ENCODE assay signal across 23 cellular contexts in the genomic region with DNA sequence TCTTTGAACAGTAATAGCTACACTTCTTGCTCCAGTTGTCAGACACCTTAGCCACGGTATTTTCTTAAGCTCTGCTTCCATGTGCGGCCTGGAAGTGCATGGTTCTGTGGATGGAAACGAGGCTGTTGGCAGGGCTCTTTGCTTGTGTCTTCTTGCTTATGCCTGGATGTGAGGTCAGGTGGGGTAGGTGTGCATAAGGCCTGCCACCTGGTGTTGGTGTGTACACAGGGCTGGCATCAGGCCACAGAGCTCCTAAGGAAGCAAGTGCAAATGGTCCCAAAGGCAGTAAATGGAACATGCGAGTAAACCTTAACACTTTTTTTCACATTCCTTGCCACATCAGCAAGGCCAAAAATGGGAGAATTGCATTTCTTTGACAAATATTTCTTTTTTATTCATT.
DNase-seq lines count a peak whose midpoint lies in the region; ATAC-seq and TF ChIP-seq lines count a peak whose summit lies in the region.
"Had no signal": no experiment of that assay in that cellular context is flagged by ENCODE, and none has a peak within 500 bp of the region (broad histone marks: within the 10 kb centered on the region; RNA-seq: fewer than 3 reads in every experiment).

No MANE protein-coding gene starts in this region.

- no peak overlapping the region for H3K4me3 ChIP-seq in mucosa of descending colon
- H3K4me3 ChIP-seq: adrenal gland, heart right ventricle, prostate gland had no signal

- peaks cover 5% of the 10 kb centered on the region for H3K9me3 ChIP-seq in mucosa of descending colon
- H3K9me3 ChIP-seq: adrenal gland, prostate gland had no signal

- peak in 2 of 3 experiments; percentile 5 to 33 for DNase-seq in NCI-H1417 (lab: John Stamatoyannopoulos, UW)
- DNase-seq in NCI-H1417 treated with DMSO at 0.1 percent for 48 hours (lab: John Stamatoyannopoulos, UW), result no peak
- DNase-seq in NCI-H146 (lab: John Stamatoyannopoulos, UW), result peak; percentile 54
- peak; percentile 44 for DNase-seq in NCI-H748 treated with DMSO at 0.1 percent for 48 hours (lab: John Stamatoyannopoulos, UW)
- peak; percentile 74 to 80 (median 75) for DNase-seq in mucosa of descending colon
- no peak for DNase-seq in cerebellar nuclear complex (lab: John Stamatoyannopoulos, UW)
- no peak for DNase-seq in NOMO-1 treated with DMSO at 0.1 percent for 48 hours (lab: John Stamatoyannopoulos, UW; ENCODE audit: unreplicated experiment)
- DNase-seq: 8988T; activated CD4-positive, alpha-beta T cell treated with anti-CD3 and anti-CD28 coated beads, Interleukin-2, amount 10 ng/mL, durations not matched to agents 24 days and 14 days; activated naive CD4-positive, alpha-beta T cell treated with Interleukin-2 at 50 U/mL for 16 hours; activated T-cell treated with anti-CD3 and anti-CD28 coated beads, Interleukin-2, amount 50 U/mL, for 48 hours; adrenal gland; AML-193; effector memory CD4-positive, alpha-beta T cell; erythroblast; foreskin fibroblast; H9; heart right ventricle; NCI-H1048; NCI-H524; stimulated activated CD8-positive, alpha-beta memory T cell treated with anti-CD3 and anti-CD28 coated beads, Interleukin-4, amount 100 ng/mL, for 48 hours had no signal

- ATAC-seq in mucosa of descending colon, result peak; percentile 95
- no peak for ATAC-seq in GM18867 (IDR thresholded peaks at IDR 0.05; ENCODE audit: unreplicated experiment)
- ATAC-seq: heart right ventricle had no signal

- H3K36me3 ChIP-seq in mucosa of descending colon (ENCODE audit: low read depth), result no peaks in the 10 kb centered on the region
- H3K36me3 ChIP-seq: adrenal gland, prostate gland had no signal

- no peaks in the 10 kb centered on the region for H3K4me1 ChIP-seq in mucosa of descending colon (ENCODE audit: low read depth)
- H3K4me1 ChIP-seq: adrenal gland, heart right ventricle, prostate gland had no signal

- no peak for TF ChIP-seq CTCF in mucosa of descending colon (IDR thresholded peaks at IDR 0.05)

- intact Hi-C loops in mucosa of descending colon (cut with DNase I, micrococcal nuclease), result no loop called here

Comparison
In these comparisons a context has a peak if more than half of its experiments do, and no peak if none do; other contexts are left out.
1. DNase-seq: peak in NCI-H1417 (2 of 3), NCI-H146 (single experiment), NCI-H748 treated with DMSO at 0.1 percent for 48 hours (single experiment) and mucosa of descending colon (3 of 3); none in NCI-H1417 treated with DMSO at 0.1 percent for 48 hours (single experiment), cerebellar nuclear complex (0 of 2) and NOMO-1 treated with DMSO at 0.1 percent for 48 hours (single experiment).